Comparison of ENCODE assay signal across 7 cellular contexts in genomic region chr14:21868442-21869046, GRCh38.
DNase-seq lines count a peak whose midpoint lies in the region; ATAC-seq and TF ChIP-seq lines count a peak whose summit lies in the region.

No MANE protein-coding gene starts in this region.

- no peak overlapping the region for H3K4me3 ChIP-seq in NT2/D1 (ENCODE audit: insufficient read length, low read depth)
- H3K4me3 ChIP-seq in tibial artery = no peak overlapping the region

- H3K4me1 Mint-ChIP-seq in activated CD8-positive, alpha-beta memory T cell treated with anti-CD3 and anti-CD28 coated beads, Interleukin-2, amount 10 ng/mL, durations not matched to agents 7 days and 5 days = peaks cover 17% of the 10 kb centered on the region

- CTCF ChIA-PET in activated CD8-positive, alpha-beta memory T cell treated with anti-CD3 and anti-CD28 coated beads, Interleukin-2, amount 10 ng/mL, durations not matched to agents 7 days and 5 days (lab: Charles Lee) = interaction anchor here (0.6 to 1.7 kb wide), 7 partner anchors 9 to 688 kb away, joined by 3 to 5 read pairs (median 4); no protein-coding TSS in a partner anchor

- H3K9me3 ChIP-seq in NT2/D1 (ENCODE audit: insufficient read depth, low read length) (no peaks in the 10 kb centered on the region), tibial artery (no peaks in the 10 kb centered on the region)

- H3K27me3 Mint-ChIP-seq in activated CD8-positive, alpha-beta memory T cell treated with anti-CD3 and anti-CD28 coated beads, Interleukin-2, amount 10 ng/mL, durations not matched to agents 7 days and 5 days = no peaks in the 10 kb centered on the region

- H3K27me3 ChIP-seq in NT2/D1 (ENCODE audit: insufficient read depth, insufficient read length) = no peaks in the 10 kb centered on the region
- H3K27me3 ChIP-seq in tibial artery = no peaks in the 10 kb centered on the region

- no peaks in the 10 kb centered on the region for H3K36me3 ChIP-seq in NT2/D1 (ENCODE audit: insufficient read depth, insufficient read length, low read length)
- no peaks in the 10 kb centered on the region for H3K36me3 ChIP-seq in tibial artery

- peak; percentile 77 for ATAC-seq in HG02759 (IDR thresholded peaks at IDR 0.05; ENCODE audit: unreplicated experiment)
- peak; percentile 92 for ATAC-seq in activated CD8-positive, alpha-beta memory T cell treated with anti-CD3 and anti-CD28 coated beads, Interleukin-2, amount 10 ng/mL, durations not matched to agents 7 days and 5 days

- DNase-seq in NT2/D1 (ENCODE audit: low read depth, low spot score) (peak; percentile 27), erythroblast (lab: John Stamatoyannopoulos, UW) (peak; percentile 47 to 68), non-pigmented ciliary epithelial cell (ENCODE audit: low read depth) (peak; percentile 19), tibial artery (peak in 1 of 2 donors; percentile 22)
- peak; percentile 88 for DNase-seq in activated CD8-positive, alpha-beta memory T cell treated with anti-CD3 and anti-CD28 coated beads, Interleukin-2, amount 10 ng/mL, durations not matched to agents 7 days and 5 days

- TF ChIP-seq CTCF in GM12874 (IDR thresholded peaks at IDR 0.05; ENCODE audit: insufficient read depth, low read depth, low read length) (peak; percentile 83), tibial artery (IDR thresholded peaks at IDR 0.05) (peak; percentile 18 to 32)

- H3K4me3 Mint-ChIP-seq in activated CD8-positive, alpha-beta memory T cell treated with anti-CD3 and anti-CD28 coated beads, Interleukin-2, amount 10 ng/mL, durations not matched to agents 7 days and 5 days = peak overlapping the region; percentile 63

- TF ChIP-seq POLR2A in erythroblast (IDR thresholded peaks at IDR 0.05; ENCODE audit: low read length) = no peak

- no peaks in the 10 kb centered on the region for H3K4me1 ChIP-seq in NT2/D1 (ENCODE audit: insufficient read depth, insufficient read length)
- H3K4me1 ChIP-seq in tibial artery = no peaks in the 10 kb centered on the region

- peak overlapping the region; percentile 58 for H3K27ac Mint-ChIP-seq in activated CD8-positive, alpha-beta memory T cell treated with anti-CD3 and anti-CD28 coated beads, Interleukin-2, amount 10 ng/mL, durations not matched to agents 7 days and 5 days

- intact Hi-C loops in tibial artery (cut with DNase I; ENCODE audit: low total_unique reads) = no loop called here

- H3K36me3 Mint-ChIP-seq in activated CD8-positive, alpha-beta memory T cell treated with anti-CD3 and anti-CD28 coated beads, Interleukin-2, amount 10 ng/mL, durations not matched to agents 7 days and 5 days = no peaks in the 10 kb centered on the region

- no peaks in the 10 kb centered on the region for H3K9me3 Mint-ChIP-seq in activated CD8-positive, alpha-beta memory T cell treated with anti-CD3 and anti-CD28 coated beads, Interleukin-2, amount 10 ng/mL, durations not matched to agents 7 days and 5 days (ENCODE audit: low read depth)

- no peak overlapping the region for H3K9ac ChIP-seq in NT2/D1 (ENCODE audit: insufficient read length, low read depth)

- no peak overlapping the region for H3K27ac ChIP-seq in tibial artery
